In the genomic region with DNA sequence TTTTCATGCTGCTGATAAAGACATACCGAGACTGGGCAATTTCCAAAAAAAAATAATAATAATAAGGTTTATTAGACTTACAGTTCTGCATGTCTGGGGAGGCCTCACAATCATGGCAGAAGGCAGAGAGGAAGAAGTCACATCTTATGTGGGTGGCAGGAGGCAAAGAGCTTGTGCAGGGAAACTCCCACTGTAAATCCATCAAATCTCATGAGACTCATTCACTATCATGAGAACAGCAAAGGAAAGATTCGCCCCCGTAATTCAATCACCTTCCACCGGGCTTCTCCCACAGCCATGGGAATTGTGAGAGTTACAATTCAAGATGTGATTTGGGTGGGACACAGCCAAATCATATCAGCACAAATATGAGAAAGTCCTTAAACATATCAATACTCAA, we compare ENCODE assay signal across 8 cellular contexts.
"Had no signal": no experiment of that assay in that cellular context is flagged by ENCODE, and none has a peak within 500 bp of the region (broad histone marks: within the 10 kb centered on the region; RNA-seq: fewer than 3 reads in every experiment).

No MANE protein-coding gene starts in this region.

- DNase-seq: GDM1, GF-D8 had no signal

- ATAC-seq: GM12878 had no signal

- FAIRE-seq: G401.6, GM12878, GM12891, GM12892, GM18507, GM19239 had no signal

- H3K4me3 ChIP-seq: GM12878 had no signal
